1 cellular context compared by ENCODE assay signal in genomic region chr1:96519851-96520281, GRCh38.
TF ChIP-seq lines count a peak whose summit lies in the region.

No MANE protein-coding gene starts in this region.

TF ChIP-seq in H1, 55 proteins besides CTCF, POLR2A, EP300 and RAD21:
- peak; percentile 30; the same call in 1 of the 2 replicates for TF ChIP-seq SP1 (IDR thresholded peaks at IDR 0.05; ENCODE audit: low read depth, low read length)
- TF ChIP-seq GTF2F1 (IDR thresholded peaks at IDR 0.05; ENCODE audit: borderline replicate concordance, low read depth, low read length): no peak
- no peak for TF ChIP-seq MAFK (IDR thresholded peaks at IDR 0.05; ENCODE audit: low read depth, low read length)
- TF ChIP-seq TEAD4 (IDR thresholded peaks at IDR 0.05; ENCODE audit: low read depth, low read length): peak; percentile 71
- no peak for TF ChIP-seq BRCA1 (IDR thresholded peaks at IDR 0.05; ENCODE audit: low read depth, low read length)
- TF ChIP-seq CTBP2 (IDR thresholded peaks at IDR 0.05; ENCODE audit: borderline replicate concordance, insufficient read depth, insufficient read length, low read length): no peak
- 0 out of 2 replicates have a peak, but pooled peaks have one; percentile 16 for TF ChIP-seq BACH1 (IDR thresholded peaks at IDR 0.05; ENCODE audit: low read length)
- peak; percentile 33 for TF ChIP-seq ASH2L (IDR thresholded peaks at IDR 0.05; ENCODE audit: low read length)
- TF ChIP-seq BCL11A (IDR thresholded peaks at IDR 0.05; ENCODE audit: low read depth in 2 of 2, low read length in 2 of 2): peak in 1 of 2 experiments; percentile 28
- no peak for TF ChIP-seq KDM5A (IDR thresholded peaks at IDR 0.05; ENCODE audit: low read length)
- no peak for TF ChIP-seq E2F6 (IDR thresholded peaks at IDR 0.05)
- no peak for TF ChIP-seq NRF1 (IDR thresholded peaks at IDR 0.05; ENCODE audit: low read depth, low read length)
- TF ChIP-seq MAX (IDR thresholded peaks at IDR 0.05): no peak
